Comparison of ENCODE assay signal across 40 cellular contexts in genomic region chr12:114457620-114458019, GRCh38. TPM values are rescaled to one million over a fixed set of nuclear protein-coding genes. Genes with fewer than 3 reads are reported as not detected.
"Had no signal": no experiment of that assay in that cellular context is flagged by ENCODE, and none has a peak within 500 bp of the region (broad histone marks: within the 10 kb centered on the region; RNA-seq: fewer than 3 reads in every experiment).

No MANE protein-coding gene starts in this region.

- H3K36me3 ChIP-seq: MG63 had no signal

- DNase-seq: Kasumi-1, MG63, MM.1S, MV-4-11, NCI-H1048, NCI-H1092, NCI-H1092 treated with DMSO at 0.1 percent for 48 hours, NCI-H1105, NCI-H1105 treated with DMSO at 0.1 percent for 48 hours, NCI-H1417, NCI-H1417 treated with DMSO at 0.1 percent for 48 hours, NCI-H1436, NCI-H1436 treated with DMSO at 0.1 percent for 48 hours, NCI-H146, NCI-H1694, NCI-H1694 treated with DMSO at 0.1 percent for 48 hours, NCI-H187, NCI-H187 treated with DMSO at 0.1 percent for 48 hours, NCI-H1930, NCI-H2029, NCI-H2029 treated with DMSO at 0.1 percent for 48 hours, NCI-H2081, NCI-H2081 treated with DMSO at 0.1 percent for 48 hours, NCI-H2107, NCI-H2171, NCI-H2171 treated with DMSO at 0.1 percent for 48 hours, NCI-H2227 treated with DMSO at 0.1 percent for 48 hours, NCI-H226, NCI-H345, NCI-H446, NCI-H446 treated with DMSO at 0.1 percent for 48 hours, NCI-H510A, NCI-H510A treated with DMSO at 0.1 percent for 48 hours, NCI-H524, NCI-H524 treated with DMSO at 0.1 percent for 48 hours, NCI-H526 had no signal

- H3K27me3 ChIP-seq: MG63 had no signal

- H3K4me3 ChIP-seq: MG63 had no signal

- H3K9me3 ChIP-seq: MG63 had no signal

RNA-seq across cellular contexts. Expression of gene TBX5, which starts 51.7 kb away (rescaled TPM):
- total RNA-seq: LHCN-M2, M059J, MCF 10A, NCI-H460 had no signal
